Comparison of ENCODE assay signal across 19 cellular contexts in genomic region chr9:10238087-10238486, GRCh38.
DNase-seq lines count a peak whose midpoint lies in the region; ATAC-seq, FAIRE-seq and TF ChIP-seq lines count a peak whose summit lies in the region.
"Had no signal": no experiment of that assay in that cellular context is flagged by ENCODE, and none has a peak within 500 bp of the region (broad histone marks: within the 10 kb centered on the region; RNA-seq: fewer than 3 reads in every experiment).

No MANE protein-coding gene starts in this region.

- 0 out of 2 replicates have a peak overlapping the region, but pooled peaks have one; percentile 67 for H2AFZ ChIP-seq in H1 (ENCODE audit: low read length)

- no peak overlapping the region for H2BK12ac ChIP-seq in H1 (ENCODE audit: low read depth, low read length)

- no peak for TF ChIP-seq POLR2A in H1 (IDR thresholded peaks at IDR 0.05; ENCODE audit: control extremely low read depth in 1 of 2, low read depth in 2 of 2, low read length in 2 of 2)
- no peak for TF ChIP-seq POLR2A in right lobe of liver (IDR thresholded peaks at IDR 0.05)

- H4K91ac ChIP-seq in H1 (replicated peaks; ENCODE audit: insufficient read length, low read length): no peak overlapping the region

- H3K4me3 ChIP-seq in H1 (ENCODE audit: extremely low read depth in 1 of 4, insufficient read depth in 2 of 4, low read depth in 3 of 4, low read length in 4 of 4) (no peak overlapping the region), right lobe of liver (no peak overlapping the region)
- H3K4me3 ChIP-seq: BLaER1, GM12878 had no signal

- no peak overlapping the region for H3K18ac ChIP-seq in H1 (ENCODE audit: extremely low read depth, low read length)

- no peak overlapping the region for H2BK5ac ChIP-seq in H1 (ENCODE audit: low read depth, low read length)

- H3K79me2 ChIP-seq in H1 (ENCODE audit: control insufficient read depth in 1 of 2, insufficient read depth in 2 of 2, low read length in 2 of 2): no peaks in the 10 kb centered on the region

- H4K5ac ChIP-seq in H1 (ENCODE audit: insufficient read length, low read depth, low read length): no peak overlapping the region

- intact Hi-C loops in right lobe of liver (cut with DNase I): no loop called here

- TF ChIP-seq CTCF in H1 (IDR thresholded peaks at IDR 0.05; ENCODE audit: control extremely low read depth in 1 of 3, insufficient read depth in 1 of 3, low read depth in 1 of 3, low read length in 3 of 3) (no peak), right lobe of liver (IDR thresholded peaks at IDR 0.05) (no peak)

- no peak for TF ChIP-seq EP300 in H1 (IDR thresholded peaks at IDR 0.05; ENCODE audit: borderline replicate concordance in 1 of 2, low read depth in 2 of 2, low read length in 2 of 2)

- H3K56ac ChIP-seq in H1 (replicated peaks; ENCODE audit: insufficient read length, low read depth, low read length): no peak overlapping the region

- H3K4me1 ChIP-seq in H1 (replicated peaks in 1 of 4; ENCODE audit: control insufficient read depth in 3 of 4, insufficient read depth in 4 of 4, low read length in 3 of 4) (no peaks in the 10 kb centered on the region; a peak in 1 of 7 replicates), right lobe of liver (no peaks in the 10 kb centered on the region)
- H3K4me1 ChIP-seq: BLaER1, Caco-2 had no signal

- H2AK5ac ChIP-seq in H1 (ENCODE audit: low read depth, low read length): no peak overlapping the region

- FAIRE-seq in H1 (lab: Jason Lieb, UNC): no peak
- FAIRE-seq: GM12878, GM19239, H54 had no signal

- no peak for ATAC-seq in right lobe of liver
- ATAC-seq: GM12878, HCT116 had no signal

- H4K8ac ChIP-seq in H1 (ENCODE audit: extremely low read depth, insufficient read depth, low read length): no peak overlapping the region

- POLR2A ChIA-PET in H1 (lab: Charles Lee; ENCODE audit: partially characterized antibody): no interaction called here

- TF ChIP-seq RAD21 in H1 (IDR thresholded peaks at IDR 0.05 in 1 of 2, conservative IDR thresholded peaks at IDR 0.05 in 1 of 2; ENCODE audit: low read depth in 2 of 2, low read length in 2 of 2): no peak

- DNase-seq in NCI-H1105 treated with DMSO at 0.1 percent for 48 hours (lab: John Stamatoyannopoulos, UW) (peak; percentile 20), NCI-H1105 (lab: John Stamatoyannopoulos, UW) (no peak), NCI-H69 (lab: John Stamatoyannopoulos, UW) (peak; percentile 42), H1 (ENCODE audit: low read depth in 1 of 2, low spot score in 2 of 2) (no peak), left kidney (ENCODE audit: low read depth, low spot score) (peak; percentile 7), right lobe of liver (no peak), foreskin melanocyte (no peak), inferior parietal cortex (ENCODE audit: extremely low spot score) (no peak)
- DNase-seq: 8988T; AML-193; Caco-2; CD8-positive, alpha-beta memory T cell; DMS79 had no signal

- H3K14ac ChIP-seq in H1 (ENCODE audit: insufficient read length): no peak overlapping the region

- H3K36me3 ChIP-seq in H1 (ENCODE audit: control insufficient read depth in 2 of 4, insufficient read depth in 4 of 4, low read length in 3 of 4): no peaks in the 10 kb centered on the region
- H3K36me3 ChIP-seq in right lobe of liver: no peaks in the 10 kb centered on the region
- H3K36me3 ChIP-seq: BLaER1 had no signal

- no peaks in the 10 kb centered on the region for H3K9me3 ChIP-seq in H1 (ENCODE audit: insufficient read depth in 2 of 2, low read depth in 1 of 2, low read length in 1 of 2)
- H3K9me3 ChIP-seq in right lobe of liver: no peaks in the 10 kb centered on the region
- H3K9me3 ChIP-seq: BLaER1, Caco-2 had no signal

- no peak overlapping the region for H3K4me2 ChIP-seq in H1 (ENCODE audit: insufficient read depth in 1 of 2, low read depth in 2 of 2, low read length in 2 of 2)
- H3K4me2 ChIP-seq: BLaER1 had no signal

- 77% methylated on average over 1 of the region's 1 CpG; no CpG with 5 or more reads in 1 of the 2 experiments for WGBS in H1 (ENCODE audit: extremely low coverage in 1 of 2, insufficient coverage in 1 of 2, insufficient read length in 1 of 2, insufficient replicate concordance in 2 of 2, low coverage in 1 of 2, low lambda C conversion rate in 2 of 2, missing lambda C conversion rate in 1 of 2), 2 experiments
- 100% methylated on average over 1 of the region's 1 CpG for WGBS in right lobe of liver (ENCODE audit: insufficient coverage, low coverage, low lambda C conversion rate, missing lambda C conversion rate)

- no peak overlapping the region for H3K4ac ChIP-seq in H1 (replicated peaks; ENCODE audit: insufficient read length, low read depth, low read length)

- H2BK15ac ChIP-seq in H1 (ENCODE audit: low read length): no peak overlapping the region

- no peak overlapping the region for H2BK120ac ChIP-seq in H1 (replicated peaks; ENCODE audit: low read depth, low read length)

- H3K9ac ChIP-seq in H1 (replicated peaks in 1 of 4; ENCODE audit: extremely low read depth in 1 of 4, low read depth in 3 of 4, low read length in 3 of 4): no peak overlapping the region
- H3K9ac ChIP-seq: BLaER1 had no signal

- no peak overlapping the region for H3K23ac ChIP-seq in H1 (ENCODE audit: insufficient read length)

- no peaks in the 10 kb centered on the region for H4K20me1 ChIP-seq in H1 (replicated peaks in 1 of 2; ENCODE audit: control insufficient read depth in 1 of 2, insufficient read depth in 2 of 2, low read length in 2 of 2)
- H4K20me1 ChIP-seq: BLaER1 had no signal

- H3K23me2 ChIP-seq in H1 (ENCODE audit: low read depth, low read length): no peaks in the 10 kb centered on the region

- no peak overlapping the region for H2BK20ac ChIP-seq in H1 (ENCODE audit: low read length)

- CTCF ChIA-PET in H1 (lab: Charles Lee; ENCODE audit: partially characterized antibody): interaction anchor here (0.7 kb wide), 1 partner anchor 186 kb away, joined by 3 read pairs; no protein-coding TSS in a partner anchor

- H3K27me3 ChIP-seq in H1 (replicated peaks in 1 of 4; ENCODE audit: control insufficient read depth in 3 of 4, extremely low read depth in 1 of 4, insufficient read depth in 3 of 4, low read length in 3 of 4) (no peaks in the 10 kb centered on the region), right lobe of liver (no peaks in the 10 kb centered on the region)
- H3K27me3 ChIP-seq: BLaER1 had no signal

- no peaks in the 10 kb centered on the region for H3K79me1 ChIP-seq in H1 (ENCODE audit: low read depth, low read length)

- H3K27ac ChIP-seq in H1 (ENCODE audit: low read depth, low read length) (no peak overlapping the region), right lobe of liver (no peak overlapping the region)
- H3K27ac ChIP-seq: BLaER1, HL-60 had no signal

TF ChIP-seq in H1, 55 proteins besides CTCF, POLR2A, EP300 and RAD21:
- TF ChIP-seq CEBPB (IDR thresholded peaks at IDR 0.05; ENCODE audit: low read depth, low read length) (no peak), RBBP5 (IDR thresholded peaks at IDR 0.05; ENCODE audit: borderline replicate concordance, low read depth, low read length) (no peak), JUN (IDR thresholded peaks at IDR 0.05; ENCODE audit: low read depth, low read length) (no peak), GTF2F1 (IDR thresholded peaks at IDR 0.05; ENCODE audit: borderline replicate concordance, low read depth, low read length) (no peak), KDM5A (IDR thresholded peaks at IDR 0.05; ENCODE audit: low read length) (no peak), SP2 (IDR thresholded peaks at IDR 0.05; ENCODE audit: low read length) (no peak), EZH2 (IDR thresholded peaks at IDR 0.05; ENCODE audit: low read depth, low read length, severe bottlenecking) (no peak), ASH2L (IDR thresholded peaks at IDR 0.05; ENCODE audit: low read length) (no peak), RXRA (IDR thresholded peaks at IDR 0.05; ENCODE audit: insufficient read depth, low read depth, low read length) (no peak), JUND (IDR thresholded peaks at IDR 0.05; ENCODE audit: low read length) (no peak)
- TF ChIP-seq, protein P1, sequence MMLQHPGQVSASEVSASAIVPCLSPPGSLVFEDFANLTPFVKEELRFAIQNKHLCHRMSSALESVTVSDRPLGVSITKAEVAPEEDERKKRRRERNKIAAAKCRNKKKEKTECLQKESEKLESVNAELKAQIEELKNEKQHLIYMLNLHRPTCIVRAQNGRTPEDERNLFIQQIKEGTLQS (IDR thresholded peaks at IDR 0.05; ENCODE audit: insufficient read depth, low read depth, low read length): no peak

Comparison
In these comparisons a context has a peak if more than half of its experiments do, and no peak if none do; other contexts are left out.
1. DNase-seq: peak in NCI-H1105 treated with DMSO at 0.1 percent for 48 hours (single experiment), NCI-H69 (single experiment) and left kidney (single experiment); none in NCI-H1105 (single experiment), H1 (0 of 2), right lobe of liver (0 of 3), foreskin melanocyte (single experiment) and inferior parietal cortex (single experiment).